9 cellular contexts compared by ENCODE assay signal in genomic region chr7:2979276-2979675, GRCh38.
A peak's percentile ranks its signal among the peaks of the same experiment; 100 is the strongest.
DNase-seq lines count a peak whose midpoint lies in the region; ATAC-seq, FAIRE-seq and TF ChIP-seq lines count a peak whose summit lies in the region.
"Had no signal": no experiment of that assay in that cellular context is flagged by ENCODE, and none has a peak within 500 bp of the region (broad histone marks: within the 10 kb centered on the region; RNA-seq: fewer than 3 reads in every experiment).

No MANE protein-coding gene starts in this region.

- no peaks in the 10 kb centered on the region for H3K9me3 Mint-ChIP-seq in activated CD8-positive, alpha-beta memory T cell treated with anti-CD3 and anti-CD28 coated beads, Interleukin-2, amount 10 ng/mL, durations not matched to agents 7 days and 5 days (ENCODE audit: low read depth)

- peak; percentile 29 for TF ChIP-seq CTCF in bronchial epithelial cell (IDR thresholded peaks at IDR 0.05; ENCODE audit: insufficient read depth, low read length, severe bottlenecking)
- TF ChIP-seq CTCF in thoracic aorta (IDR thresholded peaks at IDR 0.05), result no peak

- peaks cover 53% of the 10 kb centered on the region for H3K36me3 Mint-ChIP-seq in activated CD8-positive, alpha-beta memory T cell treated with anti-CD3 and anti-CD28 coated beads, Interleukin-2, amount 10 ng/mL, durations not matched to agents 7 days and 5 days

- no peaks in the 10 kb centered on the region for H3K27me3 Mint-ChIP-seq in activated CD8-positive, alpha-beta memory T cell treated with anti-CD3 and anti-CD28 coated beads, Interleukin-2, amount 10 ng/mL, durations not matched to agents 7 days and 5 days

- intact Hi-C loops in sciatic nerve (cut with DNase I), result no loop called here

- H3K27ac ChIP-seq in thoracic aorta, result no peak overlapping the region

- CTCF ChIA-PET in activated CD8-positive, alpha-beta memory T cell treated with anti-CD3 and anti-CD28 coated beads, Interleukin-2, amount 10 ng/mL, durations not matched to agents 7 days and 5 days (lab: Charles Lee), result interaction anchor here (1.2 to 1.8 kb wide), 3 partner anchors 26 to 91 kb away, joined by 3 to 5 read pairs (median 3); no protein-coding TSS in a partner anchor

- peak overlapping the region; percentile 68 for H3K4me3 Mint-ChIP-seq in activated CD8-positive, alpha-beta memory T cell treated with anti-CD3 and anti-CD28 coated beads, Interleukin-2, amount 10 ng/mL, durations not matched to agents 7 days and 5 days

- no peak for ATAC-seq in activated CD8-positive, alpha-beta memory T cell treated with anti-CD3 and anti-CD28 coated beads, Interleukin-2, amount 10 ng/mL, durations not matched to agents 7 days and 5 days
- ATAC-seq in HG03175 (IDR thresholded peaks at IDR 0.05; ENCODE audit: unreplicated experiment) (peak; percentile 38), thoracic aorta (ENCODE audit: insufficient number of reproducible peaks, low FRiP score, low read depth) (no peak), sciatic nerve (no peak)

- no peaks in the 10 kb centered on the region for H3K9me3 ChIP-seq in thoracic aorta

- H3K4me3 ChIP-seq in bronchial epithelial cell (ENCODE audit: low read depth, low read length) (no peak overlapping the region), thoracic aorta (peak overlapping the region; percentile 46)

- H3K36me3 ChIP-seq in bronchial epithelial cell (ENCODE audit: control insufficient read depth, insufficient read depth, low read length) (no peaks in the 10 kb centered on the region), thoracic aorta (no peaks in the 10 kb centered on the region)

- peak overlapping the region; percentile 90 for H3K27ac Mint-ChIP-seq in activated CD8-positive, alpha-beta memory T cell treated with anti-CD3 and anti-CD28 coated beads, Interleukin-2, amount 10 ng/mL, durations not matched to agents 7 days and 5 days

- DNase-seq in activated CD8-positive, alpha-beta memory T cell treated with anti-CD3 and anti-CD28 coated beads, Interleukin-2, amount 10 ng/mL, durations not matched to agents 7 days and 5 days, result no peak
- no peak for DNase-seq in activated CD8-positive, alpha-beta memory T cell treated with anti-CD3 and anti-CD28 coated beads, Interleukin-2, amount 50 U/mL, for 4 hours
- DNase-seq in bronchial epithelial cell (ENCODE audit: low read depth), result no peak
- DNase-seq in thoracic aorta (ENCODE audit: low spot score), result no peak
- DNase-seq in stimulated activated CD4-positive, alpha-beta T cell treated with anti-CD3 and anti-CD28 coated beads, Interleukin-4, amount 100 ng/mL, for 4 hours, result no peak
- no peak for DNase-seq in cortex of kidney (lab: John Stamatoyannopoulos, UW)
- no peak for DNase-seq in sciatic nerve (ENCODE audit: low spot score)
- DNase-seq: NCI-H1417 treated with DMSO at 0.1 percent for 48 hours had no signal

- H3K4me1 Mint-ChIP-seq in activated CD8-positive, alpha-beta memory T cell treated with anti-CD3 and anti-CD28 coated beads, Interleukin-2, amount 10 ng/mL, durations not matched to agents 7 days and 5 days, result peaks cover 76% of the 10 kb centered on the region

- H3K4me1 ChIP-seq in thoracic aorta (ENCODE audit: control insufficient read depth in 1 of 2, low read depth in 2 of 2), result no peaks in the 10 kb centered on the region

- FAIRE-seq in bronchial epithelial cell (lab: Jason Lieb, UNC), result no peak

- H3K27me3 ChIP-seq in bronchial epithelial cell (ENCODE audit: control insufficient read depth, insufficient read depth, low read length) (no peaks in the 10 kb centered on the region), thoracic aorta (replicated peaks; ENCODE audit: insufficient read depth) (no peaks in the 10 kb centered on the region)
